8 cellular contexts compared by ENCODE assay signal in the genomic region with DNA sequence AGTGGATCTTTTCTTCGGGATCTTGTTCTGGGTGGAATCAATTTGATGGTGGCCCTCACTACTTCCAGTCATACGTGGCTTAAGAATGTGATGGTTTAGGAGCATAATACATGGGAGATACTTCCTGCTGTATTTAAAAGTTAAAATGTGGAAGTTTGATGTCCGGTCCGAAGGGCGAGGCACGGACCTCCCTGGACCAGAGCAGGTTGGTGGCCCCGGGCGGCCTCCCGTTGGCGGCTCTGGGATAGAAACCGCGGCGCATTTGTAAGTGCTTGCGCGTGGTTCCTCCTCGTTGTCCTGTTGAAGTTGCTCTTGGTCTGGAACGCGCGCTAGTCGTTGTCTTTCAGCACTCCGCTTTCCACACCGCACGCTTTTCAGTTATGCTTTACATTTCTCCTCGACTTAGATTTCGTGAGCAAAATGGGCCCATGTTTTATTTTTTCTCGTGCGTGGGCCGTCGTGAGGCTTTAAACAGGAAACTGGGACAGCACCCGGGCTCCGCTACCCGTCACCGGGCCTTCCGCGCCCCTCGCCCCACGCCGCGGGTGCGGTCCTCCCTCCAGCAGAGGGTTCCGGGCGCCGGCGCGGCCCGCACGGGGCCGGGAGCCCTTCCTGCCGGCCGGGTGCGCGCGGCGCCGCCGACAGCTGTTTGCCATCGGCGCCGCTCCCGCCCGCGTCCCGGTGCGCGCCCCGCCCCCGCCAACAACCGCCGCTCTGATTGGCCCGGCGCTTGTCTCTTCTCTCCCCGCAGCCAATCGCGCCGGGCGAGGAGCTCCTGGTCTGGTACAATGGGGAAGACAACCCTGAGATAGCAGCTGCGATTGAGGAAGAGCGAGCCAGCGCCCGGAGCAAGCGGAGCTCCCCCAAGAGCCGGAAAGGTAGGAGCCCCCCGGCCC. TPM values are rescaled to one million over a fixed set of nuclear protein-coding genes. Genes with fewer than 3 reads are reported as not detected.
DNase-seq lines count a peak whose midpoint lies in the region; ATAC-seq and TF ChIP-seq lines count a peak whose summit lies in the region.

No MANE protein-coding gene starts in this region.

- TF ChIP-seq POLR2A in GM18951 (IDR thresholded peaks at IDR 0.05; ENCODE audit: extremely low read depth, insufficient read depth, insufficient read length): peak; percentile 89
- peak in 2 of 3 donors; percentile 29 to 91 for TF ChIP-seq POLR2A in spleen (IDR thresholded peaks at IDR 0.05)

- no peak overlapping the region for H3K27ac Mint-ChIP-seq in WTC11

- intact Hi-C loops in spleen (cut with DNase I; ENCODE audit: low total_unique reads): no loop called here

- peak; percentile 70 for ATAC-seq in HG03175 (IDR thresholded peaks at IDR 0.05; ENCODE audit: unreplicated experiment)
- peak; percentile 96 for ATAC-seq in WTC11

- peak overlapping the region; percentile 82 for H3K4me3 Mint-ChIP-seq in WTC11

- H3K4me1 Mint-ChIP-seq in WTC11: peaks cover 29% of the 10 kb centered on the region

- POLR2A ChIA-PET in WTC11 (lab: Charles Lee): interaction anchor here (0.7 to 1.5 kb wide), 6 partner anchors 9 to 232 kb away, joined by 3 to 7 read pairs (median 4); no protein-coding TSS in a partner anchor

- peaks cover 0 to 18% (median 6%) of the 10 kb centered on the region in 6 donors for H3K36me3 ChIP-seq in spleen

- H3K27ac ChIP-seq in spleen: peak overlapping the region; percentile 90 to 98 (median 97)

- no peaks in the 10 kb centered on the region for H3K36me3 Mint-ChIP-seq in WTC11

- CTCF ChIA-PET in WTC11 (lab: Charles Lee): interaction anchor here (0.5 to 2.1 kb wide), 8 partner anchors 12 to 1234 kb away, joined by 3 to 7 read pairs (median 4); no protein-coding TSS in a partner anchor

- no peaks in the 10 kb centered on the region for H3K27me3 ChIP-seq in spleen (replicated peaks in 1 of 7)

- H3K9me3 Mint-ChIP-seq in WTC11: no peaks in the 10 kb centered on the region

- in situ Hi-C loops in GM18951 (cut with MboI; ENCODE audit: low sequenced_read_pairs, unreplicated experiment): no loop called here

- H3K4me3 ChIP-seq in AG09309 (ENCODE audit: control insufficient read depth, low read depth, low read length) (peak overlapping the region; percentile 77), cardiac fibroblast (replicated peaks in 1 of 2; ENCODE audit: low read depth in 2 of 2, low read length in 2 of 2) (peak overlapping the region; percentile 66 to 76), spleen (peak overlapping the region; percentile 78 to 95 (median 88))

- H3K4me1 ChIP-seq in spleen: peaks cover 31 to 63% (median 51%) of the 10 kb centered on the region in 6 donors

- H3K9me3 ChIP-seq in spleen: no peaks in the 10 kb centered on the region

- TF ChIP-seq CTCF in AG09309 (IDR thresholded peaks at IDR 0.05; ENCODE audit: control insufficient read depth, insufficient read depth, low read depth, low read length, missing control alignments) (peak; percentile 2), WTC11 (IDR thresholded peaks at IDR 0.05) (no peak), cardiac fibroblast (IDR thresholded peaks at IDR 0.05; ENCODE audit: low read depth, low read length) (no peak), spleen (IDR thresholded peaks at IDR 0.05 in 8 of 11, conservative IDR thresholded peaks at IDR 0.05 in 3 of 11) (peak in 2 of 11 experiments; percentile 6 to 17)

- DNase-seq in AG09309 (ENCODE audit: low read depth) (peak; percentile 72), NCI-H2227 (lab: John Stamatoyannopoulos, UW; ENCODE audit: unreplicated experiment) (peak; percentile 98), WTC11 (ENCODE audit: low spot score) (peak; percentile 94), cardiac fibroblast (ENCODE audit: low read depth in 2 of 2) (peak; percentile 95 to 97), inferior parietal cortex (ENCODE audit: extremely low spot score) (peak; percentile 95), spleen (peak; percentile 99)

- H3K27me3 Mint-ChIP-seq in WTC11 (ENCODE audit: low read depth): peaks cover 22% of the 10 kb centered on the region

- 1 to 2% (median 1%) methylated on average over 46 to 83 of the region's 83 CpGs for WGBS in spleen, 5 donors

TF ChIP-seq in WTC11, 78 proteins besides CTCF, POLR2A, EP300 and RAD21:
- TF ChIP-seq, protein P1, sequence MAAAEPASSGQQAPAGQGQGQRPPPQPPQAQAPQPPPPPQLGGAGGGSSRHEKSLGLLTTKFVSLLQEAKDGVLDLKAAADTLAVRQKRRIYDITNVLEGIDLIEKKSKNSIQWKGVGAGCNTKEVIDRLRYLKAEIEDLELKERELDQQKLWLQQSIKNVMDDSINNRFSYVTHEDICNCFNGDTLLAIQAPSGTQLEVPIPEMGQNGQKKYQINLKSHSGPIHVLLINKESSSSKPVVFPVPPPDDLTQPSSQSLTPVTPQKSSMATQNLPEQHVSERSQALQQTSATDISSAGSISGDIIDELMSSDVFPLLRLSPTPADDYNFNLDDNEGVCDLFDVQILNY (CRISPR knock-in tag; IDR thresholded peaks at IDR 0.05): peak; percentile 56; the same call in 1 of the 2 replicates
- no peak for TF ChIP-seq FOXJ3 (CRISPR knock-in tag; IDR thresholded peaks at IDR 0.05; ENCODE audit: borderline replicate concordance)
- TF ChIP-seq MYBL2 (CRISPR knock-in tag; IDR thresholded peaks at IDR 0.05): 0 out of 2 replicates have a peak, but pooled peaks have one; percentile 35
- peak; percentile 88 for TF ChIP-seq SP1 (CRISPR knock-in tag; conservative IDR thresholded peaks at IDR 0.05)
- TF ChIP-seq FOXK1 (CRISPR knock-in tag; IDR thresholded peaks at IDR 0.05): 0 out of 2 replicates have a peak, but pooled peaks have one; percentile 19
- TF ChIP-seq ZBTB43 (CRISPR knock-in tag; IDR thresholded peaks at IDR 0.05): 0 out of 2 replicates have a peak, but pooled peaks have one; percentile 30
- TF ChIP-seq SMAD3 (CRISPR knock-in tag; IDR thresholded peaks at IDR 0.05; ENCODE audit: borderline replicate concordance): no peak
- peak; percentile 73 for TF ChIP-seq NFYB (CRISPR knock-in tag; conservative IDR thresholded peaks at IDR 0.05; ENCODE audit: low read depth)
- TF ChIP-seq, protein P2, sequence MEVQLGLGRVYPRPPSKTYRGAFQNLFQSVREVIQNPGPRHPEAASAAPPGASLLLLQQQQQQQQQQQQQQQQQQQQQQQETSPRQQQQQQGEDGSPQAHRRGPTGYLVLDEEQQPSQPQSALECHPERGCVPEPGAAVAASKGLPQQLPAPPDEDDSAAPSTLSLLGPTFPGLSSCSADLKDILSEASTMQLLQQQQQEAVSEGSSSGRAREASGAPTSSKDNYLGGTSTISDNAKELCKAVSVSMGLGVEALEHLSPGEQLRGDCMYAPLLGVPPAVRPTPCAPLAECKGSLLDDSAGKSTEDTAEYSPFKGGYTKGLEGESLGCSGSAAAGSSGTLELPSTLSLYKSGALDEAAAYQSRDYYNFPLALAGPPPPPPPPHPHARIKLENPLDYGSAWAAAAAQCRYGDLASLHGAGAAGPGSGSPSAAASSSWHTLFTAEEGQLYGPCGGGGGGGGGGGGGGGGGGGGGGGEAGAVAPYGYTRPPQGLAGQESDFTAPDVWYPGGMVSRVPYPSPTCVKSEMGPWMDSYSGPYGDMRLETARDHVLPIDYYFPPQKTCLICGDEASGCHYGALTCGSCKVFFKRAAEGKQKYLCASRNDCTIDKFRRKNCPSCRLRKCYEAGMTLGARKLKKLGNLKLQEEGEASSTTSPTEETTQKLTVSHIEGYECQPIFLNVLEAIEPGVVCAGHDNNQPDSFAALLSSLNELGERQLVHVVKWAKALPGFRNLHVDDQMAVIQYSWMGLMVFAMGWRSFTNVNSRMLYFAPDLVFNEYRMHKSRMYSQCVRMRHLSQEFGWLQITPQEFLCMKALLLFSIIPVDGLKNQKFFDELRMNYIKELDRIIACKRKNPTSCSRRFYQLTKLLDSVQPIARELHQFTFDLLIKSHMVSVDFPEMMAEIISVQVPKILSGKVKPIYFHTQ (CRISPR knock-in tag; IDR thresholded peaks at IDR 0.05): no peak
TF ChIP-seq in WTC11: peak in this region for 6.

RNA-seq across cellular contexts. Expression of gene PRDM2, which starts 48.9 kb away (rescaled TPM):
- total RNA-seq in WTC11 (2021) (19.5 to 27.2 TPM (median 25.0 TPM) in 3 replicates), spleen (10 to 100 TPM; 54.7 to 75.7 (median 63.4) TPM)
- polyA plus RNA-seq in spleen: 10 to 100 TPM; 12.0 to 17.5 (median 15.5) TPM

Comparison
In these comparisons a context has a peak if more than half of its experiments do, and no peak if none do; other contexts are left out.
1. Peak in every context shown above with its lines: DNase-seq, ATAC-seq, H3K4me3 ChIP-seq and H3K27ac ChIP-seq.